ENCODE assay signal across 7 cellular contexts in the genomic region with DNA sequence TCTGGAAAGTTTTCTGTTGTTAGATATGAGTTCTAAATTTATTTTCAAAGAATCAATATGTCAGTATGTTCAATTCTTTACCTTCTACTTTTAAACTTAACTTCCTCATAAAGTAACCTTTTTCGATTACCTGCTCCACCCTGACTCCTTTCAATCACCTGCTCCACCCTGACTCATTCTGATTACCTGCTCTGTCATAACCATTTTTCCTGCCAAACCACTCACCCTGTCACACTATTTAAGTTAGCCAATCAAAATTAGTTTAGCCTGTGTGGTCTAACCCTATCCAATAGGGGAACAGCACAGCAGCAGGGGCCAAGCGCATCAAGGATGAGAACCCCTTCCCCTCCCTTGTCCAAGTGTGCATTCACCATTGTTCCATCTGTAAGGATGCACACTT. TPM values are rescaled to one million over a fixed set of nuclear protein-coding genes. Genes with fewer than 3 reads are reported as not detected.
"Had no signal": no experiment of that assay in that cellular context is flagged by ENCODE, and none has a peak within 500 bp of the region (broad histone marks: within the 10 kb centered on the region; RNA-seq: fewer than 3 reads in every experiment).

No MANE protein-coding gene starts in this region.

RNA-seq across cellular contexts. Expression of a gene that starts 56.4 kb away (rescaled TPM):
- total RNA-seq: HepG2, HT1080, IMR-90, NCI-H460, Right ventricle myocardium superior, SJSA1 had no signal
- polyA plus RNA-seq: HepG2, IMR-90, SK-N-SH had no signal
